9 cellular contexts compared by ENCODE assay signal in the genomic region with DNA sequence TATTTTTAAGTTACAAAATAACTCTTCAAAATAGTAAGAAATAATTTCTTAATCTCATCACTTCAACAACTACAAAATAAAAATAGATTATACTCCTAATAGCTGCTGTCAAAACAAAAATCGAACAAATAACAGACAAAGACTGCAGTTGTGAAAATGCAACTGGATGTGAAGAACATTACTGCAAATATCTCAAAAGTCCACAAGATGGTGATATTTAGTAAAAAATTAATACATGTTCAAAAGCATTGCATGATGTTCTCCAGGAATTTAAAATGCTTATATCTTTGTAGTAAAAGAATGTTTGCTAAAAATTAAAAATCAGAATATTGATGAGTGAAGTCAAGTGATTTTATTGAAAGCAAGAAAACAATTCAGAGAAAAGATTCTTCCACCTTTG.
DNase-seq lines count a peak whose midpoint lies in the region; ATAC-seq, FAIRE-seq and TF ChIP-seq lines count a peak whose summit lies in the region.
"Had no signal": no experiment of that assay in that cellular context is flagged by ENCODE, and none has a peak within 500 bp of the region (broad histone marks: within the 10 kb centered on the region; RNA-seq: fewer than 3 reads in every experiment).

No MANE protein-coding gene starts in this region.

- no peaks in the 10 kb centered on the region for H3K4me1 Mint-ChIP-seq in Caco-2 (ENCODE audit: low read depth, unreplicated experiment)

- H3K27ac ChIP-seq in right lobe of liver, result no peak overlapping the region

- H3K4me3 ChIP-seq in AG09309 (ENCODE audit: control insufficient read depth, low read depth, low read length) (no peak overlapping the region), astrocyte of the cerebellum (ENCODE audit: low read depth, low read length) (no peak overlapping the region), right lobe of liver (no peak overlapping the region), Caco-2 (ENCODE audit: low read depth, low read length) (no peak overlapping the region)

- H3K4me1 ChIP-seq in right lobe of liver (no peaks in the 10 kb centered on the region), Caco-2 (no peaks in the 10 kb centered on the region)

- no peaks in the 10 kb centered on the region for H3K36me3 ChIP-seq in right lobe of liver
- H3K36me3 ChIP-seq in Caco-2 (ENCODE audit: control insufficient read depth, insufficient read depth, low read length), result no peaks in the 10 kb centered on the region

- no TSS peak for BruUV-seq in Caco-2 (replicated peaks; lab: Mats Ljungman, UMichigan)

- no peak for FAIRE-seq in HTR-8/SVneo (lab: Jason Lieb, UNC)

- CTCF ChIA-PET in Caco-2 (lab: Charles Lee), result no interaction called here

- TF ChIP-seq CTCF in AG09309 (IDR thresholded peaks at IDR 0.05; ENCODE audit: control insufficient read depth, insufficient read depth, low read depth, low read length, missing control alignments), result peak; percentile 20
- TF ChIP-seq CTCF in astrocyte of the cerebellum (IDR thresholded peaks at IDR 0.05; ENCODE audit: low read depth, low read length, missing control alignments), result no peak
- peak; percentile 37 to 49 (median 46) for TF ChIP-seq CTCF in right lobe of liver (IDR thresholded peaks at IDR 0.05)
- no peak for TF ChIP-seq CTCF in Caco-2 (IDR thresholded peaks at IDR 0.05; ENCODE audit: insufficient read depth in 1 of 2, low read depth in 1 of 2, low read length in 1 of 2, severe bottlenecking in 1 of 2, unreplicated experiment in 1 of 2)

- no peaks in the 10 kb centered on the region for H3K27me3 ChIP-seq in right lobe of liver
- no peaks in the 10 kb centered on the region for H3K27me3 ChIP-seq in Caco-2 (replicated peaks; ENCODE audit: control insufficient read depth, insufficient read depth, low read length)

- H3K27me3 Mint-ChIP-seq in Caco-2 (ENCODE audit: insufficient read depth, unreplicated experiment), result no peaks in the 10 kb centered on the region

- H3K36me3 Mint-ChIP-seq in Caco-2 (ENCODE audit: insufficient read depth, unreplicated experiment), result no peaks in the 10 kb centered on the region

- 35% methylated on average over 1 of the region's 1 CpG for WGBS in right lobe of liver (ENCODE audit: insufficient coverage, low coverage, low lambda C conversion rate, missing lambda C conversion rate)

- intact Hi-C loops in right lobe of liver (cut with DNase I) (no loop called here), Caco-2 (cut with micrococcal nuclease; ENCODE audit: unreplicated experiment) (no loop called here)

- ATAC-seq in right lobe of liver, result peak in 1 of 4 donors; percentile 43
- no peak for ATAC-seq in HG02571 (IDR thresholded peaks at IDR 0.05; ENCODE audit: unreplicated experiment)
- ATAC-seq in HG03025 (IDR thresholded peaks at IDR 0.05; ENCODE audit: low FRiP score, unreplicated experiment), result no peak

- POLR2A ChIA-PET in Caco-2 (lab: Charles Lee), result no interaction called here

- no peak overlapping the region for H3K4me3 Mint-ChIP-seq in Caco-2 (ENCODE audit: unreplicated experiment)

- H3K9me3 ChIP-seq in right lobe of liver, result no peaks in the 10 kb centered on the region
- H3K9me3 ChIP-seq in Caco-2, result no peaks in the 10 kb centered on the region

- H3K27ac Mint-ChIP-seq in Caco-2 (ENCODE audit: unreplicated experiment), result no peak overlapping the region

- DNase-seq in AG09309 (ENCODE audit: low read depth) (peak; percentile 7), HTR-8/SVneo (ENCODE audit: insufficient read length, low spot score) (peak; percentile 5), astrocyte of the cerebellum (ENCODE audit: low read depth) (peak; percentile 4), right lobe of liver (no peak), Caco-2 (no peak)
- DNase-seq in stimulated activated CD8-positive, alpha-beta memory T cell treated with anti-CD3 and anti-CD28 coated beads, Interleukin-4, amount 100 ng/mL, for 48 hours, result no peak
- DNase-seq: activated T-cell treated with anti-CD3 and anti-CD28 coated beads, Interleukin-2, amount 50 U/mL, for 48 hours had no signal

- no peak for TF ChIP-seq POLR2A in right lobe of liver (IDR thresholded peaks at IDR 0.05)

- H3K9me3 Mint-ChIP-seq in Caco-2 (ENCODE audit: unreplicated experiment), result no peaks in the 10 kb centered on the region

- in situ Hi-C loops in astrocyte of the cerebellum (cut with HindIII; ENCODE audit: low sequenced_read_pairs), result no loop called here

Comparison
In these comparisons a context has a peak if more than half of its experiments do, and no peak if none do; other contexts are left out.
1. DNase-seq: peak in AG09309 (single experiment), HTR-8/SVneo (single experiment) and astrocyte of the cerebellum (single experiment); none in right lobe of liver (0 of 3), stimulated activated CD8-positive, alpha-beta memory T cell treated with anti-CD3 and anti-CD28 coated beads, Interleukin-4, amount 100 ng/mL, for 48 hours (single experiment) and Caco-2 (0 of 2).
2. CTCF ChIP-seq: peak in AG09309 (single experiment) and right lobe of liver (4 of 4); none in astrocyte of the cerebellum (single experiment) and Caco-2 (0 of 2).